11 cellular contexts compared by ENCODE assay signal in the genomic region with DNA sequence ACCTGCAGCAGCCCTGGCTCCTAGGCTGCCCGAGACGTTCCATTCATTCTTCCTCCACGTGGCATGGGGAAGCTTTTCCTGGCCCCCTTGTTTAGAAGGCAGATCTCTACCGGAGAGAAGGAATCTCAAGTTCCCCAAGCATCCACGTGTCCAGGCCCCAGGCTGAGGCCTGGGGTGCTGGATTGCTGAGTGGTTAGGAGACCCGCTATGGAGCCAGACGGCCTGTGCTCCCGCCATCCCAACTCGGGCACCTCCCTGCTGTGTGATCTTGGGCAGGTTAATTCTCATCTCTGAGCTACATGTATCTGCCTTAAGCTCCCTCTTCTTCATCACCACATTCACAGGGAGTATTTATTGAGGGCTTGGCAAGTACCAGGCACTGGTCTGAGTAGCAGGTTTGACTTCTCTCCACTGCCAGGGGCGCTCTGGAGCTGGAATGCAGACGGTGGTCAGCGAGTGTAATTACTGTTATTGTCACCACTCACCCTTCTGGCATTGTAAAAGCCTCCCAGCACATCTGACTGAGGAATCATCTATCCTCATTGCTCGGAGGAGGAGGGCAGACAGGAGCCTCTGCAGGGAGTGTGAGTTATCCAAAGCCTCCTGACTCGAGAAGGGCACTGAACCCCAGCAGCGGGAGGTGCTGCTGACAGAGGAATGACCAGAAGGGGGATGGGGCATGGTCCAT. TPM values are rescaled to one million over a fixed set of nuclear protein-coding genes. Genes with fewer than 3 reads are reported as not detected.
A peak's percentile ranks its signal among the peaks of the same experiment; 100 is the strongest.
DNase-seq lines count a peak whose midpoint lies in the region; ATAC-seq and TF ChIP-seq lines count a peak whose summit lies in the region.
"Had no signal": no experiment of that assay in that cellular context is flagged by ENCODE, and none has a peak within 500 bp of the region (broad histone marks: within the 10 kb centered on the region; RNA-seq: fewer than 3 reads in every experiment).

No MANE protein-coding gene starts in this region.

- no peak for ATAC-seq in stimulated activated naive B cell treated with anti-CD40 and anti-IgM and Interleukin-4, amounts not matched to agents 10 μg/mL and 1 μg/mL and 100 μg/mL, for 72 hours (replicated peaks)
- ATAC-seq: left colon had no signal

- H3K4me3 ChIP-seq in cardiac muscle cell (no peak overlapping the region), uterus (no peak overlapping the region)
- H3K4me3 ChIP-seq: transverse colon had no signal

- H3K27me3 ChIP-seq in cardiac muscle cell (no peaks in the 10 kb centered on the region), uterus (no peaks in the 10 kb centered on the region)

- in situ Hi-C loops in T47D (cut with HindIII; ENCODE audit: low pct_unique_long_range_greater_than_20kb, low sequenced_read_pairs), result no loop called here

- H3K9me3 ChIP-seq in cardiac muscle cell (ENCODE audit: low read depth) (no peaks in the 10 kb centered on the region), uterus (no peaks in the 10 kb centered on the region)
- H3K9me3 ChIP-seq: transverse colon had no signal

- H3K36me3 Mint-ChIP-seq in stimulated activated naive B cell treated with anti-CD40 and anti-IgM and Interleukin-4, amounts not matched to agents 10 μg/mL and 1 μg/mL and 100 μg/mL, for 72 hours, result no peaks in the 10 kb centered on the region

- H3K27me3 Mint-ChIP-seq in stimulated activated naive B cell treated with anti-CD40 and anti-IgM and Interleukin-4, amounts not matched to agents 10 μg/mL and 1 μg/mL and 100 μg/mL, for 72 hours, result peaks cover 58 to 62% of the 10 kb centered on the region in 2 donors

- H3K27ac ChIP-seq in cardiac muscle cell (no peak overlapping the region), uterus (peak overlapping the region; percentile 79 to 83)

- H3K4me1 Mint-ChIP-seq in stimulated activated naive B cell treated with anti-CD40 and anti-IgM and Interleukin-4, amounts not matched to agents 10 μg/mL and 1 μg/mL and 100 μg/mL, for 72 hours, result peaks cover 19 to 34% of the 10 kb centered on the region in 2 donors

- no peak for TF ChIP-seq POLR2A in uterus (IDR thresholded peaks at IDR 0.05)

- H3K4me1 ChIP-seq in cardiac muscle cell (ENCODE audit: low read depth) (peaks cover 5% of the 10 kb centered on the region), uterus (peaks cover 5 to 20% of the 10 kb centered on the region in 2 donors)

- H3K36me3 ChIP-seq in cardiac muscle cell, result no peaks in the 10 kb centered on the region
- H3K36me3 ChIP-seq in uterus, result no peaks in the 10 kb centered on the region
- H3K36me3 ChIP-seq: transverse colon had no signal

- intact Hi-C loops in cardiac septum (cut with DNase I) (no loop called here), uterus (cut with DNase I; ENCODE audit: low total_unique reads) (no loop called here)

- DNase-seq in cardiac muscle cell (ENCODE audit: low read depth in 1 of 2, low spot score in 1 of 2) (peak; percentile 52 to 77), cardiac septum (ENCODE audit: low spot score) (no peak), T47D (ENCODE audit: low read depth in 1 of 2, low spot score in 1 of 2) (peak; percentile 27 to 93), kidney glomerular epithelial cell (lab: John Stamatoyannopoulos, UW) (peak; percentile 98), uterus (no peak), activated gamma-delta T cell treated with Interleukin-2 at 50 U/mL for 16 hours (no peak)
- DNase-seq in stimulated activated naive B cell treated with anti-CD40 and anti-IgM and Interleukin-4, amounts not matched to agents 10 μg/mL and 1 μg/mL and 100 μg/mL, for 72 hours, result no peak
- DNase-seq in activated CD4-positive, alpha-beta T cell treated with anti-CD3 and anti-CD28 coated beads, Interleukin-2, amount 50 U/mL, for 48 hours, result no peak
- DNase-seq: activated CD4-positive, alpha-beta T cell treated with anti-CD3 and anti-CD28 coated beads for 1 hour; left colon; transverse colon had no signal

- H3K9me3 Mint-ChIP-seq in stimulated activated naive B cell treated with anti-CD40 and anti-IgM and Interleukin-4, amounts not matched to agents 10 μg/mL and 1 μg/mL and 100 μg/mL, for 72 hours, result no peaks in the 10 kb centered on the region

- no peak overlapping the region for H3K4me3 Mint-ChIP-seq in stimulated activated naive B cell treated with anti-CD40 and anti-IgM and Interleukin-4, amounts not matched to agents 10 μg/mL and 1 μg/mL and 100 μg/mL, for 72 hours

- TF ChIP-seq CTCF in cardiac muscle cell (IDR thresholded peaks at IDR 0.05; ENCODE audit: low read depth, low read length) (peak; percentile 46), uterus (IDR thresholded peaks at IDR 0.05) (peak in 1 of 4 experiments; percentile 14)

- no peak overlapping the region for H3K27ac Mint-ChIP-seq in stimulated activated naive B cell treated with anti-CD40 and anti-IgM and Interleukin-4, amounts not matched to agents 10 μg/mL and 1 μg/mL and 100 μg/mL, for 72 hours

RNA-seq across cellular contexts. Expression of a gene that starts 1.1 kb away (rescaled TPM):
- total RNA-seq in cardiac muscle cell (not detected in 2 replicates), cardiac septum (15.9 TPM), uterus (10 to 100 TPM in 1 of 4 donors, 1 to 10 TPM in 3; 6.5 to 87.0 (median 7.8) TPM)
- polyA plus RNA-seq in cardiac muscle cell, result 0.15 and 0.21 TPM in 2 replicates

RNA-seq across cellular contexts. Expression of a gene that starts 40.8 kb away (rescaled TPM):
- total RNA-seq in cardiac muscle cell (not detected in 2 replicates), cardiac septum (1.0 TPM), uterus (1 to 10 TPM in 3 of 4 donors, not detected in 1; 1.0 to 3.2 (median 2.5) TPM)
- polyA plus RNA-seq in cardiac muscle cell, result 0.41 TPM in 1 of 2 replicates, not detected in the other

Comparison
In these comparisons a context has a peak if more than half of its experiments do, and no peak if none do; other contexts are left out.
1. DNase-seq: peak in cardiac muscle cell (2 of 2), T47D (2 of 2) and kidney glomerular epithelial cell (single experiment); none in cardiac septum (single experiment), uterus (0 of 2), stimulated activated naive B cell treated with anti-CD40 and anti-IgM and Interleukin-4, amounts not matched to agents 10 μg/mL and 1 μg/mL and 100 μg/mL, for 72 hours (single experiment), activated gamma-delta T cell treated with Interleukin-2 at 50 U/mL for 16 hours (single experiment) and activated CD4-positive, alpha-beta T cell treated with anti-CD3 and anti-CD28 coated beads, Interleukin-2, amount 50 U/mL, for 48 hours (0 of 2).